ENCODE assay signal across 8 cellular contexts in genomic region chr11:59918987-59919589, GRCh38. TPM values are rescaled to one million over a fixed set of nuclear protein-coding genes. Genes with fewer than 3 reads are reported as not detected.
DNase-seq lines count a peak whose midpoint lies in the region; ATAC-seq, FAIRE-seq and TF ChIP-seq lines count a peak whose summit lies in the region.

No MANE protein-coding gene starts in this region.

- peak; percentile 44 for ATAC-seq in activated CD4-positive, alpha-beta T cell treated with anti-CD3 and anti-CD28 coated beads for 36 hours
- no peak for ATAC-seq in activated CD4-positive, CD25-positive, alpha-beta regulatory T cell treated with anti-CD3 and anti-CD28 coated beads, Interleukin-2, amount 50 U/mL, for 24 hours

- POLR2A ChIA-PET in activated CD4-positive, alpha-beta T cell treated with anti-CD3 and anti-CD28 coated beads for 36 hours (lab: Charles Lee), result no interaction called here

- CTCF ChIA-PET in activated CD4-positive, alpha-beta T cell treated with anti-CD3 and anti-CD28 coated beads for 36 hours (lab: Charles Lee), result interaction anchor here (0.6 to 2.3 kb wide), 14 partner anchors 9 to 332 kb away, joined by 3 to 7 read pairs (median 4); partner anchors contain the start of genes OSBP and STX3

- intact Hi-C loops in activated CD4-positive, alpha-beta T cell treated with anti-CD3 and anti-CD28 coated beads for 36 hours (cut with DNase I, micrococcal nuclease), result loop anchor here (1.0 to 5.0 kb wide), 5 partner anchors 52 to 165 kb away; partner anchors contain the start of genes STX3 (in 1 of the 2) and TCN1 (in 1 of the 2)
- intact Hi-C loops in kidney (cut with DNase I), result no loop called here

- peaks cover 33% of the 10 kb centered on the region for H3K9me3 Mint-ChIP-seq in activated CD4-positive, alpha-beta T cell treated with anti-CD3 and anti-CD28 coated beads for 36 hours (ENCODE audit: low read depth)

- no peaks in the 10 kb centered on the region for H3K4me1 Mint-ChIP-seq in activated CD4-positive, alpha-beta T cell treated with anti-CD3 and anti-CD28 coated beads for 36 hours

- H3K9me2 ChIP-seq in Karpas-422 (replicated peaks; ENCODE audit: insufficient read depth, low read length), result no peaks in the 10 kb centered on the region

- peaks cover 9% of the 10 kb centered on the region; the same call in 1 of the 2 replicates for H3K9me3 ChIP-seq in Karpas-422 (ENCODE audit: low read length)
- peaks cover 10% of the 10 kb centered on the region for H3K9me3 ChIP-seq in WERI-Rb-1 (ENCODE audit: severe bottlenecking)
- H3K9me3 ChIP-seq in kidney (ENCODE audit: control insufficient read depth in 1 of 2, low read length in 2 of 2), result peaks cover 11 to 22% of the 10 kb centered on the region in 2 donors

- DNase-seq in activated CD4-positive, alpha-beta T cell treated with anti-CD3 and anti-CD28 coated beads for 36 hours, result peak; percentile 37
- DNase-seq in activated CD4-positive, alpha-beta T cell treated with anti-CD3 and anti-CD28 coated beads, Interleukin-2, amount 50 U/mL, for 1 hour, result no peak
- DNase-seq in Karpas-422 (peak; percentile 79), WERI-Rb-1 (peak; percentile 40), kidney (no peak), NCI-H524 treated with DMSO at 0.1 percent for 48 hours (lab: John Stamatoyannopoulos, UW) (no peak)
- DNase-seq in activated CD4-positive, CD25-positive, alpha-beta regulatory T cell treated with anti-CD3 and anti-CD28 coated beads, Interleukin-2, amount 50 U/mL, for 72 hours, result no peak

- H3K79me2 ChIP-seq in Karpas-422 (ENCODE audit: low read length), result no peaks in the 10 kb centered on the region

- no peaks in the 10 kb centered on the region for H3K27me3 ChIP-seq in Karpas-422 (ENCODE audit: low read length)
- no peaks in the 10 kb centered on the region for H3K27me3 ChIP-seq in WERI-Rb-1 (ENCODE audit: insufficient read depth, low read depth, severe bottlenecking)

- H3K4me2 ChIP-seq in Karpas-422 (ENCODE audit: low read depth, low read length, poor library complexity, severe bottlenecking), result no peak overlapping the region

- no peak overlapping the region for H3K27ac Mint-ChIP-seq in activated CD4-positive, alpha-beta T cell treated with anti-CD3 and anti-CD28 coated beads for 36 hours

- no peaks in the 10 kb centered on the region for H3K36me3 Mint-ChIP-seq in activated CD4-positive, alpha-beta T cell treated with anti-CD3 and anti-CD28 coated beads for 36 hours (ENCODE audit: low read depth)

- TF ChIP-seq CTCF in WERI-Rb-1 (IDR thresholded peaks at IDR 0.05; ENCODE audit: low read depth, low read length) (peak; percentile 18; the same call in 1 of the 2 replicates), kidney (IDR thresholded peaks at IDR 0.05; ENCODE audit: borderline replicate concordance, extremely low read depth, insufficient read depth) (peak; percentile 30)

- no peaks in the 10 kb centered on the region for H4K20me1 ChIP-seq in Karpas-422 (ENCODE audit: insufficient read depth, low read depth, low read length)

- no peaks in the 10 kb centered on the region for H3K36me3 ChIP-seq in Karpas-422 (ENCODE audit: insufficient read depth, low read length)
- no peaks in the 10 kb centered on the region for H3K36me3 ChIP-seq in WERI-Rb-1
- no peaks in the 10 kb centered on the region for H3K36me3 ChIP-seq in kidney (ENCODE audit: control insufficient read depth in 1 of 2, insufficient read depth in 2 of 2, low read length in 2 of 2)

- peak; percentile 35 for FAIRE-seq in kidney (lab: Jason Lieb, UNC)

- no peak overlapping the region for H3K4me3 Mint-ChIP-seq in activated CD4-positive, alpha-beta T cell treated with anti-CD3 and anti-CD28 coated beads for 36 hours

- H3K27ac ChIP-seq in Karpas-422 (ENCODE audit: low read length) (no peak overlapping the region), WERI-Rb-1 (no peak overlapping the region), kidney (ENCODE audit: low read depth in 2 of 2, low read length in 2 of 2) (no peak overlapping the region)

- H3K4me3 ChIP-seq in Karpas-422 (ENCODE audit: low read length), result no peak overlapping the region
- no peak overlapping the region for H3K4me3 ChIP-seq in WERI-Rb-1 (ENCODE audit: low read depth, low read length)
- H3K4me3 ChIP-seq in kidney (ENCODE audit: low read length in 2 of 2), result no peak overlapping the region

- H3K4me1 ChIP-seq in Karpas-422 (ENCODE audit: low read length), result no peaks in the 10 kb centered on the region
- H3K4me1 ChIP-seq in kidney (ENCODE audit: control insufficient read depth in 1 of 2, insufficient read depth in 1 of 2, low read depth in 1 of 2, low read length in 2 of 2), result no peaks in the 10 kb centered on the region

- no peak overlapping the region for H2AFZ ChIP-seq in Karpas-422 (ENCODE audit: low read length)

- peaks cover 2% of the 10 kb centered on the region for H3K27me3 Mint-ChIP-seq in activated CD4-positive, alpha-beta T cell treated with anti-CD3 and anti-CD28 coated beads for 36 hours

- H3K9ac ChIP-seq in Karpas-422 (ENCODE audit: low read length) (no peak overlapping the region), kidney (ENCODE audit: low read length in 2 of 2) (no peak overlapping the region)

RNA-seq across cellular contexts. Expression of gene OOSP1, which starts 19.1 kb away (rescaled TPM):
- not detected for total RNA-seq in activated CD4-positive, alpha-beta T cell treated with anti-CD3 and anti-CD28 coated beads for 36 hours
- not detected in 2 replicates for total RNA-seq in Karpas-422 (2014; rRNA removed; shearing (Covaris generic); ENCODE audit: low replicate concordance)
- not detected for total RNA-seq in kidney
- polyA plus RNA-seq in kidney (ENCODE audit: insufficient read depth, low read depth, low replicate concordance), result not detected

RNA-seq across cellular contexts. Expression of gene OOSP3, which starts 40.5 kb away (rescaled TPM):
- not detected for total RNA-seq in activated CD4-positive, alpha-beta T cell treated with anti-CD3 and anti-CD28 coated beads for 36 hours
- total RNA-seq in Karpas-422 (2014; rRNA removed; shearing (Covaris generic); ENCODE audit: low replicate concordance), result not detected in 2 replicates
- total RNA-seq in kidney, result not detected
- not detected for polyA plus RNA-seq in kidney (ENCODE audit: insufficient read depth, low read depth, low replicate concordance)

RNA-seq across cellular contexts. Expression of gene OOSP4A, which starts 44.7 kb away (rescaled TPM):
- total RNA-seq in activated CD4-positive, alpha-beta T cell treated with anti-CD3 and anti-CD28 coated beads for 36 hours, result not detected
- not detected in 2 replicates for total RNA-seq in Karpas-422 (2014; rRNA removed; shearing (Covaris generic); ENCODE audit: low replicate concordance)
- total RNA-seq in kidney, result not detected
- not detected for polyA plus RNA-seq in kidney (ENCODE audit: insufficient read depth, low read depth, low replicate concordance)

RNA-seq across cellular contexts. Expression of gene TCN1, which starts 52.8 kb away (rescaled TPM):
- not detected for total RNA-seq in activated CD4-positive, alpha-beta T cell treated with anti-CD3 and anti-CD28 coated beads for 36 hours
- total RNA-seq in Karpas-422 (2014; rRNA removed; shearing (Covaris generic); ENCODE audit: low replicate concordance), result not detected in 2 replicates
- 1.8 TPM for total RNA-seq in kidney
- not detected for polyA plus RNA-seq in kidney (ENCODE audit: insufficient read depth, low read depth, low replicate concordance)

Comparison
In these comparisons a context has a peak if more than half of its experiments do, and no peak if none do; other contexts are left out.
1. DNase-seq: peak in activated CD4-positive, alpha-beta T cell treated with anti-CD3 and anti-CD28 coated beads for 36 hours (single experiment), Karpas-422 (single experiment) and WERI-Rb-1 (single experiment); none in activated CD4-positive, alpha-beta T cell treated with anti-CD3 and anti-CD28 coated beads, Interleukin-2, amount 50 U/mL, for 1 hour (single experiment), kidney (single experiment), NCI-H524 treated with DMSO at 0.1 percent for 48 hours (single experiment) and activated CD4-positive, CD25-positive, alpha-beta regulatory T cell treated with anti-CD3 and anti-CD28 coated beads, Interleukin-2, amount 50 U/mL, for 72 hours (single experiment).